Comparison of ENCODE assay signal across 18 cellular contexts in the genomic region with DNA sequence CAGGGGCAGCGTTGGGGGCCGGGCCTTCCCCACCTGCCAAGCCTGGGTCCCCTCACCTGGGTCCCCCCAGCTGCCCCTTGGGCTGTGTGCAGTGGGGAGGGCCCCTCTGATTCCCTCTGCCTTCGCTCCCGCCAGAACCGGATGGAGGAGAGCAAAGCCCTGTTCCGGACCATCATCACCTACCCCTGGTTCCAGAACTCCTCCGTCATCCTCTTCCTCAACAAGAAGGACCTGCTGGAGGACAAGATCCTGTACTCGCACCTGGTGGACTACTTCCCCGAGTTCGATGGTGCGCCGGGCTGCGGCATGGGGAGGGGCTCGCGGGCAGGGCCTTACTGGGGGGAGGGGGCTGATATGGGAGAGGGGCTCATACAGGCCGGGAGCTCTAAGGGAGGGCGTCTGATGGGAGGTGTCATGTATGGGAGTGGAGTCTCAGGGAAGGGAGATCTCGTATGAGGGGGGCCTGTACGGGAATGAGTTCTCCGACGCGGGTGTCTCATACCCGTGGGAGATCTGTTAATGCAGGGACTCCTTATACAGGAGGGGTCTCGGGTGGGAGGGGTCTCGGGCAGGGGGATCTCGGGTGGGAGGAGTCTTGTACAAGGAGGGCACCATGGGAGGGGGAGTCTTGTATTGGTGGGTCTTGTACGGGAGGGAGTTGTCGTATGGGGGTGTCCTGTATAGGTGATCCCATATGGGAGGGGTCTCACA. TPM values are rescaled to one million over a fixed set of nuclear protein-coding genes. Genes with fewer than 3 reads are reported as not detected.
"Had no signal": no experiment of that assay in that cellular context is flagged by ENCODE, and none has a peak within 500 bp of the region (broad histone marks: within the 10 kb centered on the region; RNA-seq: fewer than 3 reads in every experiment).

No MANE protein-coding gene starts in this region.

- H3K4me1 Mint-ChIP-seq: central memory CD8-positive, alpha-beta T cell; memory B cell had no signal

- H3K27ac ChIP-seq: esophagus squamous epithelium, lower lobe of right lung, psoas muscle, stomach had no signal

- DNase-seq: esophagus squamous epithelium; foreskin fibroblast; hippocampal formation; kidney glomerular epithelial cell; lower lobe of right lung; naive B cell; nephron progenitor cell; retina; small intestine; stimulated activated CD4-positive, alpha-beta T cell treated with anti-CD3 and anti-CD28 coated beads, Interleukin-12 subunit alpha, Interleukin-12 subunit beta, amount 100 ng/mL, for 4 hours; stimulated activated naive CD4-positive, alpha-beta T cell; stomach; trophoblast cell had no signal

- H3K4me3 ChIP-seq: esophagus squamous epithelium, lower lobe of right lung, psoas muscle, stomach had no signal

- H3K36me3 Mint-ChIP-seq: memory B cell, naive B cell had no signal

- ATAC-seq: left lobe of liver, lower lobe of right lung, psoas muscle had no signal

- H3K4me1 ChIP-seq: esophagus squamous epithelium, lower lobe of right lung, psoas muscle had no signal

- H3K9me3 Mint-ChIP-seq: central memory CD8-positive, alpha-beta T cell; memory B cell; naive B cell; nephron progenitor cell had no signal

- H3K4me3 Mint-ChIP-seq: central memory CD8-positive, alpha-beta T cell; memory B cell; naive B cell; nephron progenitor cell had no signal

- H3K27me3 ChIP-seq: esophagus squamous epithelium, stomach had no signal

- H3K27me3 Mint-ChIP-seq: central memory CD8-positive, alpha-beta T cell; memory B cell; naive B cell had no signal

- H3K27ac Mint-ChIP-seq: memory B cell, naive B cell, nephron progenitor cell had no signal

- H3K9me3 ChIP-seq: esophagus squamous epithelium, lower lobe of right lung, psoas muscle, stomach had no signal

RNA-seq across cellular contexts. Expression of a gene that starts 59.3 kb away (rescaled TPM):
- total RNA-seq: epithelial cell of proximal tubule had no signal
